In the genomic region with DNA sequence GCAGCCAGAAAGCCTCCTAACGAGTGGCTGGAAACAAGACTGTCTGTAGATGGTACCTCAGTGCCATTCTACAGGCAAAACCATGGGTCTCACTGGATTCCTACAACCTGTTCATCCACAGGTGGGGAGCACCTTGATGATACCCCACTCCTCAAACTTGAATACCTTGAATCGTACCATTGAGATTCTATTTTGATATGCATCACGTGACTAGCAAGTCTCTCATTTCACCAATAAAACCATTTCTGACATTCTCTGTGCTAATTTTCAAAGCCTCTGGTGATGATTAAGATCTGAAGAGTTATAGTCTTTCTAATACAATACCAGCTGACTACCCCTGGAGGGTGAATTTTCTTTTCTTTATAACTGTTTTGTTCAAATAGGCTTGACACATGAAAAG, we compare ENCODE assay signal across 2 cellular contexts.
TF ChIP-seq lines count a peak whose summit lies in the region.

No MANE protein-coding gene starts in this region.

TF ChIP-seq in HepG2, 621 proteins besides CTCF, POLR2A, EP300 and RAD21:
- no peak for TF ChIP-seq SOX6 (IDR thresholded peaks at IDR 0.05)
- no peak for TF ChIP-seq SOX6 (CRISPR knock-in tag; IDR thresholded peaks at IDR 0.05)
- TF ChIP-seq, protein P1, sequence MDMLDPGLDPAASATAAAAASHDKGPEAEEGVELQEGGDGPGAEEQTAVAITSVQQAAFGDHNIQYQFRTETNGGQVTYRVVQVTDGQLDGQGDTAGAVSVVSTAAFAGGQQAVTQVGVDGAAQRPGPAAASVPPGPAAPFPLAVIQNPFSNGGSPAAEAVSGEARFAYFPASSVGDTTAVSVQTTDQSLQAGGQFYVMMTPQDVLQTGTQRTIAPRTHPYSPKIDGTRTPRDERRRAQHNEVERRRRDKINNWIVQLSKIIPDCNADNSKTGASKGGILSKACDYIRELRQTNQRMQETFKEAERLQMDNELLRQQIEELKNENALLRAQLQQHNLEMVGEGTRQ (IDR thresholded peaks at IDR 0.05; ENCODE audit: low read depth, low read length): peak; percentile 37; the same call in 1 of the 2 replicates
- TF ChIP-seq, protein P1 (CRISPR knock-in tag; IDR thresholded peaks at IDR 0.05; ENCODE audit: borderline replicate concordance): no peak
- no peak for TF ChIP-seq ZMYM2 (CRISPR knock-in tag; IDR thresholded peaks at IDR 0.05)
- TF ChIP-seq ZMYM3 (CRISPR knock-in tag; IDR thresholded peaks at IDR 0.05): no peak
- TF ChIP-seq RAD51 (IDR thresholded peaks at IDR 0.05; ENCODE audit: borderline replicate concordance): peak; percentile 71; the same call in 1 of the 2 replicates

TF ChIP-seq in GM12878, 131 proteins besides CTCF, POLR2A, EP300 and RAD21:
- TF ChIP-seq RAD51 (IDR thresholded peaks at IDR 0.05) (peak; percentile 47; the same call in 1 of the 2 replicates), CHD1 (IDR thresholded peaks at IDR 0.05; ENCODE audit: low read depth, low read length) (no peak), CHD4 (IDR thresholded peaks at IDR 0.05) (no peak)
